1 cellular context compared by ENCODE assay signal in genomic region chr2:203650860-203651613, GRCh38.
TF ChIP-seq lines count a peak whose summit lies in the region.

No MANE protein-coding gene starts in this region.

TF ChIP-seq in HepG2, 621 proteins besides CTCF, POLR2A, EP300 and RAD21 (continued from another document):
- TF ChIP-seq, protein P1, sequence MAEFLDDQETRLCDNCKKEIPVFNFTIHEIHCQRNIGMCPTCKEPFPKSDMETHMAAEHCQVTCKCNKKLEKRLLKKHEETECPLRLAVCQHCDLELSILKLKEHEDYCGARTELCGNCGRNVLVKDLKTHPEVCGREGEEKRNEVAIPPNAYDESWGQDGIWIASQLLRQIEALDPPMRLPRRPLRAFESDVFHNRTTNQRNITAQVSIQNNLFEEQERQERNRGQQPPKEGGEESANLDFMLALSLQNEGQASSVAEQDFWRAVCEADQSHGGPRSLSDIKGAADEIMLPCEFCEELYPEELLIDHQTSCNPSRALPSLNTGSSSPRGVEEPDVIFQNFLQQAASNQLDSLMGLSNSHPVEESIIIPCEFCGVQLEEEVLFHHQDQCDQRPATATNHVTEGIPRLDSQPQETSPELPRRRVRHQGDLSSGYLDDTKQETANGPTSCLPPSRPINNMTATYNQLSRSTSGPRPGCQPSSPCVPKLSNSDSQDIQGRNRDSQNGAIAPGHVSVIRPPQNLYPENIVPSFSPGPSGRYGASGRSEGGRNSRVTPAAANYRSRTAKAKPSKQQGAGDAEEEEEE (CRISPR knock-in tag; IDR thresholded peaks at IDR 0.05; ENCODE audit: borderline replicate concordance) = no peak
- TF ChIP-seq, protein P2, sequence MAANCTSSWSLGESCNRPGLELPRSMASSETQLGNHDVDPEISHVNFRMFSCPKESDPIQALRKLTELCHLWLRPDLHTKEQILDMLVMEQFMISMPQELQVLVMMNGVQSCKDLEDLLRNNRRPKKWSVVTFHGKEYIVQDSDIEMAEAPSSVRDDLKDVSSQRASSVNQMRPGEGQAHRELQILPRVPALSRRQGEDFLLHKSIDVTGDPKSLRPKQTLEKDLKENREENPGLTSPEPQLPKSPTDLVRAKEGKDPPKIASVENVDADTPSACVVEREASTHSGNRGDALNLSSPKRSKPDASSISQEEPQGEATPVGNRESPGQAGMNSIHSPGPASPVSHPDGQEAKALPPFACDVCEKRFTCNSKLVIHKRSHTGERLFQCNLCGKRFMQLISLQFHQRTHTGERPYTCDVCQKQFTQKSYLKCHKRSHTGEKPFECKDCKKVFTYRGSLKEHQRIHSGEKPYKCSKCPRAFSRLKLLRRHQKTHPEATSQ (CRISPR knock-in tag; IDR thresholded peaks at IDR 0.05; ENCODE audit: borderline replicate concordance) = no peak
- peak; percentile 69; the same call in 1 of the 2 replicates for TF ChIP-seq ZNF646 (CRISPR knock-in tag; IDR thresholded peaks at IDR 0.05)
- TF ChIP-seq ZNF567 (CRISPR knock-in tag; IDR thresholded peaks at IDR 0.05; ENCODE audit: borderline replicate concordance) = 0 out of 2 replicates have a peak, but pooled peaks have one; percentile 11
- TF ChIP-seq NONO (IDR thresholded peaks at IDR 0.05) = no peak
- no peak; the same call in 1 of the 2 replicates for TF ChIP-seq NONO (CRISPR knock-in tag; conservative IDR thresholded peaks at IDR 0.05)
- TF ChIP-seq FUBP1 (CRISPR knock-in tag; IDR thresholded peaks at IDR 0.05; ENCODE audit: borderline replicate concordance) = no peak
